ENCODE assay signal across 13 cellular contexts in the genomic region with DNA sequence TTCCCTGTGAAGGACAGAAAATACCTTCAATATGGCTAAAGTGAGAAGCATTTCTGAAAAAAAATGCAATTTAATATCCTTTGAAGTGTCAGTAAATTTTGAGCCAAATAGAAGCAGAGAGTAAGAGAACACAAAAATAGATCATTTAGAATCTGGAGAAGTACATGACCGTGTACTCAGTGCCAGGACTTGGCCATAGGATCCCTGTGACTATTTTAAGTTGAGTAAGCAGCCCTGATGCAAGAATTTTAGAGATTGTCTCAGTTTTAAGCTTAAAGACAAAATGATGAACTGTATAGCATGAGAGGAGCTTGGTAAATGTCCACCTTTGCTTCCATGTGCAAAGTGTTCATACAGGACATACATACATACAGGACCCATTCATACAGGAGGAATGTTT. TPM values are rescaled to one million over a fixed set of nuclear protein-coding genes. Genes with fewer than 3 reads are reported as not detected.
DNase-seq lines count a peak whose midpoint lies in the region; ATAC-seq and TF ChIP-seq lines count a peak whose summit lies in the region.
"Had no signal": no experiment of that assay in that cellular context is flagged by ENCODE, and none has a peak within 500 bp of the region (broad histone marks: within the 10 kb centered on the region; RNA-seq: fewer than 3 reads in every experiment).

No MANE protein-coding gene starts in this region.

- no peaks in the 10 kb centered on the region for H3K36me3 Mint-ChIP-seq in WTC11

- ATAC-seq in WTC11 (no peak), gastroesophageal sphincter (no peak)

- peaks cover 29% of the 10 kb centered on the region for H3K4me1 Mint-ChIP-seq in WTC11

- H3K4me2 ChIP-seq in DOHH2 (ENCODE audit: low read length), result peak overlapping the region; percentile 68
- no peak overlapping the region for H3K4me2 ChIP-seq in osteoblast (ENCODE audit: insufficient read depth, low read length)

- WGBS in gastroesophageal sphincter (ENCODE audit: low coverage in 1 of 2), 2 donors, result 17 to 47% methylated on average over 1 of the region's 1 CpG

- DNase-seq in AG09309 (ENCODE audit: low read depth) (peak; percentile 18), WTC11 (ENCODE audit: low spot score) (no peak), fibroblast of villous mesenchyme (ENCODE audit: low read depth) (peak; percentile 8), osteoblast (ENCODE audit: insufficient read length, low spot score, missing footprints) (no peak)
- no peak for DNase-seq in stimulated activated CD4-positive, alpha-beta T cell treated with anti-CD3 and anti-CD28 coated beads, Interleukin-15, amount 100 ng/mL, for 24 hours
- no peak for DNase-seq in stimulated activated CD4-positive, alpha-beta T cell treated with anti-CD3 and anti-CD28 coated beads, Interleukin-2, amount 100 ng/mL, for 24 hours
- DNase-seq: COR-L47, NCI-H2081 treated with DMSO at 0.1 percent for 48 hours, nephron progenitor cell, spleen had no signal

- peak overlapping the region; percentile 9; the same call in 1 of the 2 replicates for H3K4me3 Mint-ChIP-seq in WTC11
- H3K4me3 Mint-ChIP-seq: nephron progenitor cell had no signal

- H3K79me2 ChIP-seq in DOHH2 (ENCODE audit: control insufficient read depth, low read length) (peaks cover 74% of the 10 kb centered on the region), osteoblast (ENCODE audit: insufficient read depth, low read length) (peaks cover 5% of the 10 kb centered on the region)

- no peaks in the 10 kb centered on the region for H3F3A ChIP-seq in DOHH2 (ENCODE audit: control insufficient read depth, insufficient read depth)

- TF ChIP-seq POLR2A in gastroesophageal sphincter (IDR thresholded peaks at IDR 0.05), result no peak

- H4K20me1 ChIP-seq in DOHH2 (ENCODE audit: control insufficient read depth, insufficient read depth, low read depth, low read length), result 0 out of 2 replicates have a peak, but pooled peaks cover 2% of the 10 kb centered on the region
- no peaks in the 10 kb centered on the region for H4K20me1 ChIP-seq in osteoblast (ENCODE audit: insufficient read depth, low read length)

- CTCF ChIA-PET in WTC11 (lab: Charles Lee), result no interaction called here

- no peak overlapping the region for H2AFZ ChIP-seq in osteoblast (ENCODE audit: low read length)

- no peaks in the 10 kb centered on the region for H3K9me3 Mint-ChIP-seq in WTC11
- H3K9me3 Mint-ChIP-seq: nephron progenitor cell had no signal

- H3K27ac Mint-ChIP-seq in WTC11, result no peak overlapping the region
- H3K27ac Mint-ChIP-seq: nephron progenitor cell had no signal

- POLR2A ChIA-PET in WTC11 (lab: Charles Lee), result interaction anchor here (0.6 to 0.7 kb wide), 2 partner anchors 11 to 76 kb away, joined by 3 to 5 read pairs; no protein-coding TSS in a partner anchor

- no peaks in the 10 kb centered on the region for H3K27me3 ChIP-seq in DOHH2 (ENCODE audit: control insufficient read depth, low read length)
- H3K27me3 ChIP-seq in osteoblast (ENCODE audit: insufficient read depth, low read length), result no peaks in the 10 kb centered on the region
- H3K27me3 ChIP-seq in gastroesophageal sphincter, result no peaks in the 10 kb centered on the region
- H3K27me3 ChIP-seq: cardiac muscle cell, spleen had no signal

- H3K9me3 ChIP-seq in DOHH2 (ENCODE audit: control insufficient read depth, insufficient read depth, low read length), result no peaks in the 10 kb centered on the region
- no peaks in the 10 kb centered on the region for H3K9me3 ChIP-seq in osteoblast (ENCODE audit: low read depth, low read length)
- no peaks in the 10 kb centered on the region for H3K9me3 ChIP-seq in gastroesophageal sphincter
- H3K9me3 ChIP-seq: spleen had no signal

- H3K36me3 ChIP-seq in DOHH2 (ENCODE audit: control insufficient read depth, low read length) (peaks cover 52% of the 10 kb centered on the region), osteoblast (ENCODE audit: insufficient read depth, low read length) (no peaks in the 10 kb centered on the region), gastroesophageal sphincter (peaks cover 0 to 7% of the 10 kb centered on the region in 2 donors)
- H3K36me3 ChIP-seq: cardiac muscle cell had no signal

- H3K9me2 ChIP-seq in DOHH2 (replicated peaks; ENCODE audit: control insufficient read depth, low read length), result no peaks in the 10 kb centered on the region

- H3K27ac ChIP-seq in DOHH2 (ENCODE audit: low read depth, low read length) (no peak overlapping the region), osteoblast (ENCODE audit: low read depth, low read length) (no peak overlapping the region), gastroesophageal sphincter (no peak overlapping the region)
- H3K27ac ChIP-seq: cardiac muscle cell, spleen had no signal

- H3K4me1 ChIP-seq in DOHH2 (ENCODE audit: control insufficient read depth, low read length) (peaks cover 41% of the 10 kb centered on the region), osteoblast (ENCODE audit: insufficient read depth, low read length) (peaks cover 28% of the 10 kb centered on the region), gastroesophageal sphincter (peaks cover 0 to 43% (median 6%) of the 10 kb centered on the region in 3 donors)

- peaks cover 7% of the 10 kb centered on the region for H3K27me3 Mint-ChIP-seq in WTC11 (ENCODE audit: low read depth)

- no peak for TF ChIP-seq EP300 in gastroesophageal sphincter (IDR thresholded peaks at IDR 0.05)

- TF ChIP-seq CTCF in AG09309 (IDR thresholded peaks at IDR 0.05; ENCODE audit: control insufficient read depth, insufficient read depth, low read depth, low read length, missing control alignments) (no peak), DOHH2 (IDR thresholded peaks at IDR 0.05; ENCODE audit: low read depth, low read length, poor library complexity, severe bottlenecking) (no peak), WTC11 (IDR thresholded peaks at IDR 0.05) (no peak), fibroblast of villous mesenchyme (IDR thresholded peaks at IDR 0.05; ENCODE audit: insufficient read depth, low read depth, low read length) (no peak), osteoblast (IDR thresholded peaks at IDR 0.05; ENCODE audit: extremely low read depth, low read depth, low read length) (no peak), gastroesophageal sphincter (IDR thresholded peaks at IDR 0.05) (no peak)

- no peak overlapping the region for H3K4me3 ChIP-seq in AG09309 (ENCODE audit: control insufficient read depth, low read depth, low read length)
- H3K4me3 ChIP-seq in DOHH2 (ENCODE audit: low read length), result peak overlapping the region; percentile 83
- no peak overlapping the region for H3K4me3 ChIP-seq in fibroblast of villous mesenchyme (ENCODE audit: low read depth, low read length)
- no peak overlapping the region for H3K4me3 ChIP-seq in osteoblast (ENCODE audit: insufficient read depth, low read length)
- no peak overlapping the region for H3K4me3 ChIP-seq in gastroesophageal sphincter
- H3K4me3 ChIP-seq: cardiac muscle cell, spleen had no signal

TF ChIP-seq in WTC11, 78 proteins besides CTCF, POLR2A, EP300 and RAD21:
- TF ChIP-seq GABPB1 (CRISPR knock-in tag; IDR thresholded peaks at IDR 0.05), result peak; percentile 42; the same call in 1 of the 2 replicates
- TF ChIP-seq, protein P1, sequence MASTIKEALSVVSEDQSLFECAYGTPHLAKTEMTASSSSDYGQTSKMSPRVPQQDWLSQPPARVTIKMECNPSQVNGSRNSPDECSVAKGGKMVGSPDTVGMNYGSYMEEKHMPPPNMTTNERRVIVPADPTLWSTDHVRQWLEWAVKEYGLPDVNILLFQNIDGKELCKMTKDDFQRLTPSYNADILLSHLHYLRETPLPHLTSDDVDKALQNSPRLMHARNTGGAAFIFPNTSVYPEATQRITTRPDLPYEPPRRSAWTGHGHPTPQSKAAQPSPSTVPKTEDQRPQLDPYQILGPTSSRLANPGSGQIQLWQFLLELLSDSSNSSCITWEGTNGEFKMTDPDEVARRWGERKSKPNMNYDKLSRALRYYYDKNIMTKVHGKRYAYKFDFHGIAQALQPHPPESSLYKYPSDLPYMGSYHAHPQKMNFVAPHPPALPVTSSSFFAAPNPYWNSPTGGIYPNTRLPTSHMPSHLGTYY (CRISPR knock-in tag; IDR thresholded peaks at IDR 0.05), result no peak

RNA-seq across cellular contexts. Expression of a gene that starts 2.5 kb away (rescaled TPM):
- total RNA-seq in WTC11 (2021) (7.4 to 9.3 TPM (median 7.9 TPM) in 3 replicates), fibroblast of villous mesenchyme (5.6 and 7.4 TPM in 2 replicates), osteoblast (18.6 and 29.7 TPM in 2 replicates), gastroesophageal sphincter (10 to 100 TPM in 2 of 4 donors, 1 to 10 TPM in 2; 4.4 to 12.1 (median 9.4) TPM)

Comparison
In these comparisons a context has a peak if more than half of its experiments do, and no peak if none do; other contexts are left out.
1. DNase-seq: peak in AG09309 (single experiment) and fibroblast of villous mesenchyme (single experiment); none in WTC11 (single experiment), stimulated activated CD4-positive, alpha-beta T cell treated with anti-CD3 and anti-CD28 coated beads, Interleukin-15, amount 100 ng/mL, for 24 hours (single experiment), osteoblast (single experiment) and stimulated activated CD4-positive, alpha-beta T cell treated with anti-CD3 and anti-CD28 coated beads, Interleukin-2, amount 100 ng/mL, for 24 hours (0 of 2).